10 cellular contexts compared by ENCODE assay signal in genomic region chr1:179709841-179710329, GRCh38. TPM values are rescaled to one million over a fixed set of nuclear protein-coding genes. Genes with fewer than 3 reads are reported as not detected.
A peak's percentile ranks its signal among the peaks of the same experiment; 100 is the strongest.
DNase-seq lines count a peak whose midpoint lies in the region; ATAC-seq and TF ChIP-seq lines count a peak whose summit lies in the region.
"Had no signal": no experiment of that assay in that cellular context is flagged by ENCODE, and none has a peak within 500 bp of the region (broad histone marks: within the 10 kb centered on the region; RNA-seq: fewer than 3 reads in every experiment).

No MANE protein-coding gene starts in this region.

- H3K4me3 ChIP-seq in adrenal gland: no peak overlapping the region
- no peak overlapping the region for H3K4me3 ChIP-seq in prostate gland

- no peaks in the 10 kb centered on the region for H3K36me3 Mint-ChIP-seq in stimulated activated effector memory CD8-positive, alpha-beta T cell treated with anti-CD3 and anti-CD28 coated beads, Interleukin-12 subunit alpha, Interleukin-12 subunit beta, amount 100 ng/mL, for 72 hours

- H3K27me3 ChIP-seq in adrenal gland (no peaks in the 10 kb centered on the region), prostate gland (replicated peaks; ENCODE audit: insufficient read depth) (no peaks in the 10 kb centered on the region)

- H3K4me3 Mint-ChIP-seq in stimulated activated effector memory CD8-positive, alpha-beta T cell treated with anti-CD3 and anti-CD28 coated beads, Interleukin-12 subunit alpha, Interleukin-12 subunit beta, amount 100 ng/mL, for 72 hours: no peak overlapping the region
- H3K4me3 Mint-ChIP-seq: activated B cell treated with CpG ODN at 0.5 μM for 24 hours had no signal

- peaks cover 0 to 10% (median 0%) of the 10 kb centered on the region in 3 donors for H3K9me3 ChIP-seq in adrenal gland (replicated peaks in 1 of 3)
- no peaks in the 10 kb centered on the region for H3K9me3 ChIP-seq in prostate gland

- H3K36me3 ChIP-seq in adrenal gland (replicated peaks in 1 of 2) (no peaks in the 10 kb centered on the region), prostate gland (no peaks in the 10 kb centered on the region)

- no peak overlapping the region for H3K27ac Mint-ChIP-seq in stimulated activated effector memory CD8-positive, alpha-beta T cell treated with anti-CD3 and anti-CD28 coated beads, Interleukin-12 subunit alpha, Interleukin-12 subunit beta, amount 100 ng/mL, for 72 hours
- H3K27ac Mint-ChIP-seq: activated B cell treated with CpG ODN at 0.5 μM for 24 hours had no signal

- H3K4me1 ChIP-seq in adrenal gland (replicated peaks in 1 of 2): peaks cover 0 to 15% of the 10 kb centered on the region in 2 donors
- H3K4me1 ChIP-seq in prostate gland (replicated peaks): no peaks in the 10 kb centered on the region

- TF ChIP-seq CTCF in adrenal gland (IDR thresholded peaks at IDR 0.05) (no peak), prostate gland (IDR thresholded peaks at IDR 0.05) (no peak)

- peak overlapping the region in 2 of 5 donors; percentile 59 to 75 for H3K27ac ChIP-seq in adrenal gland
- no peak overlapping the region for H3K27ac ChIP-seq in prostate gland

- DNase-seq in activated naive CD4-positive, alpha-beta T cell treated with Interleukin-2 at 50 U/mL for 16 hours: peak; percentile 8
- no peak for DNase-seq in activated naive CD4-positive, alpha-beta T cell treated with anti-CD3 and anti-CD28 coated beads, Interleukin-2, amount 50 U/mL, for 16 hours
- DNase-seq in adrenal gland: peak; percentile 17 to 79 (median 27)
- DNase-seq in prostate gland (ENCODE audit: low spot score): peak; percentile 6
- DNase-seq in stimulated activated effector memory CD8-positive, alpha-beta T cell treated with anti-CD3 and anti-CD28 coated beads, Interleukin-12 subunit alpha, Interleukin-12 subunit beta, amount 100 ng/mL, for 72 hours (ENCODE audit: low spot score in 2 of 2): no peak
- DNase-seq: activated B cell treated with CpG ODN at 0.5 μM for 24 hours had no signal

- 41 to 53% (median 46%) methylated on average over 5 of the region's 5 CpGs for WGBS in adrenal gland, 4 donors
- WGBS in prostate gland: 40% methylated on average over 5 of the region's 5 CpGs

- TF ChIP-seq POLR2A in adrenal gland (IDR thresholded peaks at IDR 0.05): no peak
- no peak for TF ChIP-seq POLR2A in prostate gland (IDR thresholded peaks at IDR 0.05)

- H3K4me1 Mint-ChIP-seq in stimulated activated effector memory CD8-positive, alpha-beta T cell treated with anti-CD3 and anti-CD28 coated beads, Interleukin-12 subunit alpha, Interleukin-12 subunit beta, amount 100 ng/mL, for 72 hours: no peaks in the 10 kb centered on the region

- ATAC-seq in HG03097 (IDR thresholded peaks at IDR 0.05; ENCODE audit: low FRiP score, unreplicated experiment) (peak; percentile 78), HG03521 (IDR thresholded peaks at IDR 0.05; ENCODE audit: unreplicated experiment) (no peak), GM21723 (IDR thresholded peaks at IDR 0.05; ENCODE audit: unreplicated experiment) (no peak)
- ATAC-seq in stimulated activated effector memory CD8-positive, alpha-beta T cell treated with anti-CD3 and anti-CD28 coated beads, Interleukin-12 subunit alpha, Interleukin-12 subunit beta, amount 100 ng/mL, for 72 hours: no peak

- intact Hi-C loops in adrenal gland (cut with DNase I): loop anchor here in 1 of 2 donors (5.0 kb wide), 1 partner anchor 102 kb away; no protein-coding TSS in a partner anchor
- intact Hi-C loops in prostate gland (cut with DNase I): no loop called here

- peaks cover 9% of the 10 kb centered on the region for H3K9me3 Mint-ChIP-seq in stimulated activated effector memory CD8-positive, alpha-beta T cell treated with anti-CD3 and anti-CD28 coated beads, Interleukin-12 subunit alpha, Interleukin-12 subunit beta, amount 100 ng/mL, for 72 hours

RNA-seq across cellular contexts. Expression of gene FAM163A, which starts 33.2 kb away (rescaled TPM):
- total RNA-seq in adrenal gland (1 to 10 TPM in 3 of 8 donors, under 1 TPM in 1, not detected in 4; 0.34 to 7.0 (median 2.6) TPM), prostate gland (1 to 10 TPM in 1 of 2 donors, not detected in 1; 1.1 TPM)
- polyA plus RNA-seq in adrenal gland: 1 to 10 TPM; 1.2 to 4.2 (median 3.9) TPM
- total RNA-seq: activated B cell treated with CpG ODN at 0.5 μM for 24 hours, myocyte had no signal

Comparison
In these comparisons a context has a peak if more than half of its experiments do, and no peak if none do; other contexts are left out.
1. DNase-seq: peak in activated naive CD4-positive, alpha-beta T cell treated with Interleukin-2 at 50 U/mL for 16 hours (single experiment), adrenal gland (7 of 7) and prostate gland (single experiment); none in activated naive CD4-positive, alpha-beta T cell treated with anti-CD3 and anti-CD28 coated beads, Interleukin-2, amount 50 U/mL, for 16 hours (single experiment) and stimulated activated effector memory CD8-positive, alpha-beta T cell treated with anti-CD3 and anti-CD28 coated beads, Interleukin-12 subunit alpha, Interleukin-12 subunit beta, amount 100 ng/mL, for 72 hours (0 of 2).